Comparison of ENCODE assay signal across 19 cellular contexts in the genomic region with DNA sequence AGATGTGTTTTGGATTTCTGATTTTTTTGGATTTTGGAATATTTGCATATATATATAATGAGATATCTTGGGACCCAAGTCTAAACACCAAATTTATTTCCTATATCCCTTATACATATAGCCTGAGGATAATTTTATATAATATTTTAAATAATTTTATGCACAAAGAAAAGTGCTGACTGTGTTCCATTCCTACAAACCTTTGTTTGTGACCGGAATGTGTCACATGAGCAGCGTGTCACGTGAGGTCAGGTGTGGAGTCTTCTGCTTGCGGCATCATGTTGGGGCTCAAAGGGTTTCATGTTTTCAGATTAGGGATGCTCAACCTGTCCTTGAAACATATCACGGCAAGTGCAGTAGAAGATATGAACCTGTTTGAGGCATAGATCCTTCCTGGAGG.
A peak's percentile ranks its signal among the peaks of the same experiment; 100 is the strongest.
DNase-seq lines count a peak whose midpoint lies in the region; ATAC-seq, FAIRE-seq and TF ChIP-seq lines count a peak whose summit lies in the region.
"Had no signal": no experiment of that assay in that cellular context is flagged by ENCODE, and none has a peak within 500 bp of the region (broad histone marks: within the 10 kb centered on the region; RNA-seq: fewer than 3 reads in every experiment).

No MANE protein-coding gene starts in this region.

- no peaks in the 10 kb centered on the region; the same call in 1 of the 2 replicates for H3K9me2 ChIP-seq in GM23338 (ENCODE audit: insufficient read depth)
- H3K9me2 ChIP-seq in MM.1S (replicated peaks; ENCODE audit: insufficient read depth, low read length) = no peaks in the 10 kb centered on the region

- H3K4me2 ChIP-seq in A549 = peak overlapping the region; percentile 93
- no peak overlapping the region for H3K4me2 ChIP-seq in GM23338
- no peak overlapping the region for H3K4me2 ChIP-seq in MM.1S (ENCODE audit: low read depth, low read length)

- H3K9me3 ChIP-seq in A549 (no peaks in the 10 kb centered on the region), Peyer's patch (no peaks in the 10 kb centered on the region), MM.1S (replicated peaks; ENCODE audit: insufficient read depth, low read length) (no peaks in the 10 kb centered on the region)
- H3K9me3 ChIP-seq in CD8-positive, alpha-beta T cell (ENCODE audit: low read length) = no peaks in the 10 kb centered on the region
- H3K9me3 ChIP-seq: BLaER1 treated with 17β-estradiol and CSF1 and Interleukin-3, amounts not matched to agents 10 nM and 100 nM; HAP-1 had no signal

- no peak overlapping the region for H3K4me3 Mint-ChIP-seq in GM23338
- H3K4me3 Mint-ChIP-seq in progenitor cell of endocrine pancreas (ENCODE audit: low read depth) = no peak overlapping the region
- no peak overlapping the region for H3K4me3 Mint-ChIP-seq in CD8-positive, alpha-beta T cell
- H3K4me3 Mint-ChIP-seq: B cell; CD8-positive, alpha-beta memory T cell had no signal

- peak overlapping the region; percentile 97 for H3K27ac ChIP-seq in A549
- no peak overlapping the region for H3K27ac ChIP-seq in GM23338 (ENCODE audit: low read depth)
- peak overlapping the region in 3 of 4 donors; percentile 64 to 86 (median 74) for H3K27ac ChIP-seq in Peyer's patch
- no peak overlapping the region for H3K27ac ChIP-seq in MM.1S (ENCODE audit: low read length)
- no peak overlapping the region for H3K27ac ChIP-seq in CD8-positive, alpha-beta T cell (ENCODE audit: low read depth, low read length)
- H3K27ac ChIP-seq: BLaER1 treated with 17β-estradiol and CSF1 and Interleukin-3, amounts not matched to agents 10 nM and 100 nM had no signal

- H3K36me3 Mint-ChIP-seq in GM23338 (ENCODE audit: low read depth) (0 out of 3 replicates have a peak, but pooled peaks cover 1% of the 10 kb centered on the region), progenitor cell of endocrine pancreas (ENCODE audit: insufficient read depth) (no peaks in the 10 kb centered on the region)
- H3K36me3 Mint-ChIP-seq in CD8-positive, alpha-beta T cell = no peaks in the 10 kb centered on the region

- no peaks in the 10 kb centered on the region for H3K9me3 Mint-ChIP-seq in GM23338
- no peaks in the 10 kb centered on the region for H3K9me3 Mint-ChIP-seq in progenitor cell of endocrine pancreas (ENCODE audit: low read depth)
- no peaks in the 10 kb centered on the region for H3K9me3 Mint-ChIP-seq in CD8-positive, alpha-beta T cell
- H3K9me3 Mint-ChIP-seq: CD8-positive, alpha-beta memory T cell had no signal

- WGBS in A549 (ENCODE audit: missing lambda C conversion rate) = 81% methylated on average over 5 of the region's 5 CpGs

- no peak for ATAC-seq in A549
- ATAC-seq in GM23338 = no peak
- ATAC-seq in CD8-positive, alpha-beta T cell = no peak
- ATAC-seq: GM12878 had no signal

- no peak for FAIRE-seq in A549 (lab: Jason Lieb, UNC)
- no peak for FAIRE-seq in D721Med (lab: Jason Lieb, UNC)
- FAIRE-seq: GM12878, H1 had no signal

- peaks cover 84% of the 10 kb centered on the region for H3K4me1 ChIP-seq in A549
- no peaks in the 10 kb centered on the region; the same call in 1 of the 2 replicates for H3K4me1 ChIP-seq in GM23338 (ENCODE audit: insufficient read depth)
- peaks cover 0 to 54% (median 7%) of the 10 kb centered on the region in 4 donors for H3K4me1 ChIP-seq in Peyer's patch
- H3K4me1 ChIP-seq in MM.1S (ENCODE audit: low read length) = no peaks in the 10 kb centered on the region
- no peaks in the 10 kb centered on the region for H3K4me1 ChIP-seq in CD8-positive, alpha-beta T cell (ENCODE audit: insufficient read depth, low read length)

- TF ChIP-seq EP300 in A549 (IDR thresholded peaks at IDR 0.05) = no peak

- H3K4me3 ChIP-seq in A549 (peak overlapping the region; percentile 14; the same call in 1 of the 3 replicates), GM23338 (no peak overlapping the region), Peyer's patch (no peak overlapping the region), MM.1S (ENCODE audit: low read length) (no peak overlapping the region)
- H3K4me3 ChIP-seq in CD8-positive, alpha-beta T cell (ENCODE audit: low read depth, low read length) = no peak overlapping the region
- H3K4me3 ChIP-seq: BLaER1 treated with 17β-estradiol and CSF1 and Interleukin-3, amounts not matched to agents 10 nM and 100 nM; GM12878; HAP-1 had no signal

- H2AFZ ChIP-seq in GM23338 = no peak overlapping the region
- no peak overlapping the region for H2AFZ ChIP-seq in MM.1S (ENCODE audit: low read length)

- TF ChIP-seq RAD21 in A549 (conservative IDR thresholded peaks at IDR 0.05 in 1 of 2, IDR thresholded peaks at IDR 0.05 in 1 of 2) = no peak

- TF ChIP-seq CTCF in A549 (IDR thresholded peaks at IDR 0.05) = no peak
- no peak for TF ChIP-seq CTCF in GM23338 (conservative IDR thresholded peaks at IDR 0.05; ENCODE audit: low read depth in 2 of 2)
- no peak for TF ChIP-seq CTCF in Peyer's patch (IDR thresholded peaks at IDR 0.05)
- TF ChIP-seq CTCF in progenitor cell of endocrine pancreas (IDR thresholded peaks at IDR 0.05; ENCODE audit: unreplicated experiment) = no peak
- no peak for TF ChIP-seq CTCF in MM.1S (IDR thresholded peaks at IDR 0.05; ENCODE audit: low read length)
- TF ChIP-seq CTCF in D721Med (IDR thresholded peaks at IDR 0.05; ENCODE audit: insufficient read depth, missing control alignments) = no peak
- no peak for TF ChIP-seq CTCF in CD8-positive, alpha-beta T cell (IDR thresholded peaks at IDR 0.05)

- H3K27ac Mint-ChIP-seq in GM23338 = peak overlapping the region; percentile 81; the same call in 1 of the 2 replicates
- peak overlapping the region; percentile 97 for H3K27ac Mint-ChIP-seq in progenitor cell of endocrine pancreas
- H3K27ac Mint-ChIP-seq in CD8-positive, alpha-beta T cell = no peak overlapping the region
- H3K27ac Mint-ChIP-seq: B cell; CD8-positive, alpha-beta memory T cell had no signal

- CTCF ChIA-PET in A549 (lab: Yijun Ruan, JAX) = interaction anchor here (1.9 kb wide), 1 partner anchor 12 kb away, joined by 7 read pairs; no protein-coding TSS in a partner anchor
- CTCF ChIA-PET in CD8-positive, alpha-beta T cell (lab: Charles Lee) = no interaction called here

- H3K27me3 ChIP-seq in GM23338 (ENCODE audit: insufficient read depth) (no peaks in the 10 kb centered on the region), Peyer's patch (no peaks in the 10 kb centered on the region), MM.1S (replicated peaks; ENCODE audit: insufficient read depth, low read length) (peaks cover 4% of the 10 kb centered on the region; the same call in 1 of the 2 replicates)
- H3K27me3 ChIP-seq in CD8-positive, alpha-beta T cell (ENCODE audit: insufficient read depth, low read length) = no peaks in the 10 kb centered on the region
- H3K27me3 ChIP-seq: BLaER1 treated with 17β-estradiol and CSF1 and Interleukin-3, amounts not matched to agents 10 nM and 100 nM had no signal

- intact Hi-C loops in CD8-positive, alpha-beta T cell (cut with DNase I, micrococcal nuclease) = no loop called here

- H3F3A ChIP-seq in GM23338 (replicated peaks; ENCODE audit: low read depth) = no peaks in the 10 kb centered on the region
- no peaks in the 10 kb centered on the region for H3F3A ChIP-seq in MM.1S (ENCODE audit: insufficient read depth, low read length)

- peaks cover 24% of the 10 kb centered on the region for H3K4me1 Mint-ChIP-seq in GM23338
- peaks cover 43% of the 10 kb centered on the region for H3K4me1 Mint-ChIP-seq in progenitor cell of endocrine pancreas (ENCODE audit: low read depth)
- H3K4me1 Mint-ChIP-seq in CD8-positive, alpha-beta T cell (ENCODE audit: low read depth) = no peaks in the 10 kb centered on the region
- H3K4me1 Mint-ChIP-seq: B cell; CD8-positive, alpha-beta memory T cell had no signal

- DNase-seq in A549 (ENCODE audit: low read depth in 1 of 2, low spot score in 1 of 2) = peak in 1 of 2 experiments; percentile 41
- no peak for DNase-seq in GM23338 (ENCODE audit: low spot score)
- DNase-seq in Peyer's patch = no peak
- no peak for DNase-seq in progenitor cell of endocrine pancreas (ENCODE audit: low spot score, unreplicated experiment)
- DNase-seq in MM.1S = no peak
- no peak for DNase-seq in D721Med (ENCODE audit: insufficient read length, low spot score)
- DNase-seq in CD8-positive, alpha-beta T cell = no peak
- DNase-seq in DMS153 (lab: John Stamatoyannopoulos, UW) = no peak
- DNase-seq: 8988T; CD8-positive, alpha-beta memory T cell; COR-L47; DND-41; EL; KG1 had no signal

- no peak overlapping the region for H3K9ac ChIP-seq in MM.1S (ENCODE audit: low read length)
- H3K9ac ChIP-seq: BLaER1 treated with 17β-estradiol and CSF1 and Interleukin-3, amounts not matched to agents 10 nM and 100 nM had no signal

- POLR2A ChIA-PET in A549 (lab: Yijun Ruan, JAX) = no interaction called here
- POLR2A ChIA-PET in CD8-positive, alpha-beta T cell (lab: Charles Lee) = no interaction called here

- H4K20me1 ChIP-seq in GM23338 (replicated peaks; ENCODE audit: insufficient read depth) (no peaks in the 10 kb centered on the region), MM.1S (ENCODE audit: insufficient read depth, low read length) (no peaks in the 10 kb centered on the region)

- TF ChIP-seq POLR2A in A549 (IDR thresholded peaks at IDR 0.05; ENCODE audit: low read length) = no peak
- TF ChIP-seq POLR2A in Peyer's patch (IDR thresholded peaks at IDR 0.05) = no peak

- H3K36me3 ChIP-seq in GM23338 (ENCODE audit: insufficient read depth) (no peaks in the 10 kb centered on the region), Peyer's patch (peaks cover 0 to 7% (median 0%) of the 10 kb centered on the region in 3 donors), MM.1S (replicated peaks; ENCODE audit: insufficient read depth, low read length) (no peaks in the 10 kb centered on the region)
- H3K36me3 ChIP-seq in CD8-positive, alpha-beta T cell (ENCODE audit: insufficient read depth, low read length) = no peaks in the 10 kb centered on the region
- H3K36me3 ChIP-seq: HAP-1 had no signal

- H3K79me2 ChIP-seq in GM23338 (replicated peaks; ENCODE audit: insufficient read depth) (no peaks in the 10 kb centered on the region), MM.1S (ENCODE audit: low read length) (no peaks in the 10 kb centered on the region)

- H3K27me3 Mint-ChIP-seq in GM23338 (ENCODE audit: insufficient read depth, low read depth, poor library complexity) = peaks cover 4% of the 10 kb centered on the region
- H3K27me3 Mint-ChIP-seq in progenitor cell of endocrine pancreas = peaks cover 4% of the 10 kb centered on the region
- H3K27me3 Mint-ChIP-seq in CD8-positive, alpha-beta T cell (ENCODE audit: low read depth) = no peaks in the 10 kb centered on the region
- H3K27me3 Mint-ChIP-seq: B cell had no signal

TF ChIP-seq in A549, 52 proteins besides CTCF, POLR2A, EP300 and RAD21 (continues in another document):
- TF ChIP-seq JUN (IDR thresholded peaks at IDR 0.05) = no peak
- 0 out of 2 replicates have a peak, but pooled peaks have one; percentile 17 for TF ChIP-seq FOSB (CRISPR knock-in tag; IDR thresholded peaks at IDR 0.05)
- peak; percentile 71 for TF ChIP-seq MAFK (IDR thresholded peaks at IDR 0.05; ENCODE audit: partially characterized antibody)

Comparison
In these comparisons a context has a peak if more than half of its experiments do, and no peak if none do; other contexts are left out.
1. H3K27ac ChIP-seq: peak in A549 (2 of 2) and Peyer's patch (3 of 4); none in GM23338 (single experiment), MM.1S (single experiment) and CD8-positive, alpha-beta T cell (single experiment).